33 cellular contexts compared by ENCODE assay signal in genomic region chr16:12643034-12643455, GRCh38.
"Had no signal": no experiment of that assay in that cellular context is flagged by ENCODE, and none has a peak within 500 bp of the region (broad histone marks: within the 10 kb centered on the region; RNA-seq: fewer than 3 reads in every experiment).

No MANE protein-coding gene starts in this region.

- H3K9me3 ChIP-seq: adrenal gland, body of pancreas, colonic mucosa, esophagus squamous epithelium had no signal

- FAIRE-seq: endometrium, TTC549 had no signal

- H3K4me3 ChIP-seq: adrenal gland, body of pancreas, breast epithelium, cardiac muscle cell, colonic mucosa, esophagus squamous epithelium, gastroesophageal sphincter had no signal

- H3K36me3 Mint-ChIP-seq: activated naive CD4-positive, alpha-beta T cell treated with anti-CD3 and anti-CD28 coated beads, Interleukin-2, amount 50 U/mL, for 24 hours had no signal

- H3K27me3 Mint-ChIP-seq: activated CD8-positive, alpha-beta T cell treated with anti-CD3 and anti-CD28 coated beads for 36 hours; activated naive CD4-positive, alpha-beta T cell treated with anti-CD3 and anti-CD28 coated beads, Interleukin-2, amount 50 U/mL, for 24 hours; activated naive CD8-positive, alpha-beta T cell treated with anti-CD3 and anti-CD28 coated beads, Interleukin-2, amount 50 U/mL, for 24 hours had no signal

- H3K36me3 ChIP-seq: adrenal gland, breast epithelium, cardiac muscle cell, colonic mucosa, esophagus squamous epithelium, gastroesophageal sphincter, WERI-Rb-1 had no signal

- H3K9me3 Mint-ChIP-seq: activated naive CD4-positive, alpha-beta T cell treated with anti-CD3 and anti-CD28 coated beads, Interleukin-2, amount 50 U/mL, for 24 hours had no signal

- ATAC-seq: activated CD4-positive, CD25-positive, alpha-beta regulatory T cell treated with anti-CD3 and anti-CD28 coated beads, Interleukin-2, amount 50 U/mL, for 24 hours; activated CD8-positive, alpha-beta T cell treated with anti-CD3 and anti-CD28 coated beads for 36 hours; activated naive CD8-positive, alpha-beta T cell treated with anti-CD3 and anti-CD28 coated beads, Interleukin-2, amount 50 U/mL, for 24 hours; body of pancreas; gastroesophageal sphincter had no signal

- H3K27ac Mint-ChIP-seq: activated B cell treated with CpG ODN at 0.5 μM for 24 hours; activated CD8-positive, alpha-beta T cell treated with anti-CD3 and anti-CD28 coated beads for 36 hours; activated naive CD4-positive, alpha-beta T cell treated with anti-CD3 and anti-CD28 coated beads for 36 hours; activated naive CD4-positive, alpha-beta T cell treated with anti-CD3 and anti-CD28 coated beads, Interleukin-2, amount 50 U/mL, for 24 hours; activated naive CD8-positive, alpha-beta T cell treated with anti-CD3 and anti-CD28 coated beads for 36 hours; activated naive CD8-positive, alpha-beta T cell treated with anti-CD3 and anti-CD28 coated beads, Interleukin-2, amount 50 U/mL, for 24 hours; activated T-helper 1 cell treated with anti-CD3 and anti-CD28 coated beads, Interleukin-12 subunit alpha, Interleukin-12 subunit beta, Interleukin-2, Interleukin-4 antibody, amounts not matched to agents 30 ng/mL and 10 ng/mL and 1 ng/mL, durations not matched to agents 14 hours and 24 hours and 36 hours; activated T-helper 2 cell treated with anti-CD3 and anti-CD28 coated beads, Interferon-gamma antibody, Interleukin-2, Interleukin-4, amounts not matched to agents 10 μg/mL and 5 μg/mL and 100 μg/mL, durations not matched to agents 14 hours and 24 hours and 36 hours had no signal

- H3K4me3 Mint-ChIP-seq: activated B cell treated with CpG ODN at 0.5 μM for 24 hours; activated CD8-positive, alpha-beta T cell treated with anti-CD3 and anti-CD28 coated beads for 36 hours; activated naive CD4-positive, alpha-beta T cell treated with anti-CD3 and anti-CD28 coated beads for 36 hours; activated naive CD4-positive, alpha-beta T cell treated with anti-CD3 and anti-CD28 coated beads, Interleukin-2, amount 50 U/mL, for 24 hours; activated naive CD8-positive, alpha-beta T cell treated with anti-CD3 and anti-CD28 coated beads for 36 hours; activated naive CD8-positive, alpha-beta T cell treated with anti-CD3 and anti-CD28 coated beads, Interleukin-2, amount 50 U/mL, for 24 hours; activated T-helper 1 cell treated with anti-CD3 and anti-CD28 coated beads, Interleukin-12 subunit alpha, Interleukin-12 subunit beta, Interleukin-2, Interleukin-4 antibody, amounts not matched to agents 30 ng/mL and 10 ng/mL and 1 ng/mL, durations not matched to agents 14 hours and 24 hours and 36 hours had no signal

- H3K27ac ChIP-seq: adrenal gland, body of pancreas, breast epithelium, cardiac muscle cell, colonic mucosa, epithelial cell of prostate, esophagus squamous epithelium, gastroesophageal sphincter, WERI-Rb-1 had no signal

- H3K27me3 ChIP-seq: body of pancreas, breast epithelium, cardiac muscle cell, colonic mucosa, esophagus squamous epithelium had no signal

- H3K4me1 ChIP-seq: body of pancreas, breast epithelium, colonic mucosa, esophagus squamous epithelium, gastroesophageal sphincter had no signal

- DNase-seq: activated B cell treated with CpG ODN at 0.5 μM for 24 hours; activated CD4-positive, alpha-beta T cell treated with anti-CD3 and anti-CD28 coated beads for 48 hours; activated CD4-positive, alpha-beta T cell treated with anti-CD3 and anti-CD28 coated beads, Interleukin-2, amount 50 U/mL, for 1 hour; activated CD4-positive, alpha-beta T cell treated with anti-CD3 and anti-CD28 coated beads, Interleukin-2, amount 50 U/mL, for 48 hours; activated CD8-positive, alpha-beta T cell treated with anti-CD3 and anti-CD28 coated beads for 36 hours; activated effector memory CD4-positive, alpha-beta T cell treated with anti-CD3 and anti-CD28 coated beads, Interleukin-2, amount 50 U/mL, for 16 hours; activated naive CD4-positive, alpha-beta T cell treated with anti-CD3 and anti-CD28 coated beads for 36 hours; activated naive CD8-positive, alpha-beta T cell treated with anti-CD3 and anti-CD28 coated beads for 36 hours; activated naive CD8-positive, alpha-beta T cell treated with anti-CD3 and anti-CD28 coated beads, Interleukin-2, amount 50 U/mL, for 24 hours; activated T-cell treated with anti-CD3 and anti-CD28 coated beads, Interleukin-2, amount 50 U/mL, for 1 hour; activated T-cell treated with anti-CD3 and anti-CD28 coated beads, Interleukin-2, amount 50 U/mL, for 48 hours; adrenal gland; amygdala; body of pancreas; central memory CD4-positive, alpha-beta T cell; cerebellar nuclear complex; colonic mucosa; effector CD8-positive, alpha-beta T cell; esophagus squamous epithelium; foreskin melanocyte; hippocampal formation; T-helper 2 cell; WERI-Rb-1 had no signal
